Comparison of ENCODE assay signal across 17 cellular contexts in the genomic region with DNA sequence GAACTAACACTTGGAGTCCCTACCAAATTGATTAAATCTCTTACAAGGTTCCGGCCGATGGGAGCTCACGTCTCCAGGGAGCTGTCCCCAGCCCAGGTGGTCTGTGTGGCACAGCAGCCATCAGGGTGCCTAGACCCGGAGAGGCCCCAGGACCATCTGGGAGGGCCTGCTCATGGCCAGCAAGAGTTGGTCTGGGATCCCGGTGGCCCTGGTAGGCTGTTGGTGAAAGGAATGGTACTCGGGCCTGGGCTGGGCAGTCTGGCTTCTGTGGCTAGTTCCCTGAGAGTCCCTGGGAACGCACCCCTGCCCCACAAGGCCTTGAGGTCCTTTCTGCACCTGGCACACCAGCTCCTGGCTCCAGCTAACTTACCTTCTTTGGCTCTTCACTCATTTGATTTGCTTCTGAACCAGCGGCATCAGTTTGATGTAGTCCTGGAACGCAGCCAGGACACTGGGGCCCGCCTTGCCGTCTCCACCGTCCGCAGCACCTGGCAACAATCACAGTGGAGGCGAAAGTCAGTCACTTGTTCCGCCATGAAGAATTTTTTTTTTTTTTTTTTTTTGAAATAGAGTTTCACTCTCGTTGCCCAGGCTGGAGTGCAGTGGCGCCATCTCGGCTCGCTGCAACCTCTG.
A peak's percentile ranks its signal among the peaks of the same experiment; 100 is the strongest.
DNase-seq lines count a peak whose midpoint lies in the region; ATAC-seq and TF ChIP-seq lines count a peak whose summit lies in the region.
"Had no signal": no experiment of that assay in that cellular context is flagged by ENCODE, and none has a peak within 500 bp of the region (broad histone marks: within the 10 kb centered on the region; RNA-seq: fewer than 3 reads in every experiment).

No MANE protein-coding gene starts in this region.

- DNase-seq in activated effector memory CD4-positive, alpha-beta T cell treated with anti-CD3 and anti-CD28 coated beads, Interleukin-2, amount 50 U/mL, for 16 hours: peak; percentile 47
- no peak for DNase-seq in activated effector memory CD4-positive, alpha-beta T cell treated with Interleukin-2 at 50 U/mL for 16 hours
- DNase-seq in NCI-H345 (lab: John Stamatoyannopoulos, UW) (peak; percentile 81), chondrocyte (ENCODE audit: low spot score) (peak; percentile 81), cerebellum (ENCODE audit: low spot score) (no peak), glomerular visceral epithelial cell (ENCODE audit: extremely low spot score) (no peak), H4 (ENCODE audit: low spot score) (no peak)
- DNase-seq: activated CD4-positive, CD25-positive, alpha-beta regulatory T cell treated with anti-CD3 and anti-CD28 coated beads, Interleukin-2, amount 50 U/mL, for 72 hours; dermis blood vessel endothelial cell; foreskin melanocyte; GM23248; MG63; NCI-H446 treated with DMSO at 0.1 percent for 48 hours; stimulated activated CD4-positive, alpha-beta T cell treated with anti-CD3 and anti-CD28 coated beads, Interleukin-12 subunit alpha, Interleukin-12 subunit beta, amount 100 ng/mL, for 4 hours had no signal

- H3K36me3 Mint-ChIP-seq in chondrocyte (ENCODE audit: low read depth): no peaks in the 10 kb centered on the region

- H3K4me1 Mint-ChIP-seq in chondrocyte (ENCODE audit: low read depth): peaks cover 27% of the 10 kb centered on the region

- TF ChIP-seq CTCF in chondrocyte (IDR thresholded peaks at IDR 0.05): no peak

- no peak overlapping the region for H3K27ac Mint-ChIP-seq in chondrocyte (ENCODE audit: unreplicated experiment)
- H3K27ac Mint-ChIP-seq: activated T-helper 2 cell treated with anti-CD3 and anti-CD28 coated beads, Interferon-gamma antibody, Interleukin-2, Interleukin-4, amounts not matched to agents 10 μg/mL and 5 μg/mL and 100 μg/mL, durations not matched to agents 14 hours and 24 hours and 36 hours had no signal

- H3K4me3 Mint-ChIP-seq in chondrocyte (ENCODE audit: unreplicated experiment): no peak overlapping the region

- no peak for ATAC-seq in GM18858 (IDR thresholded peaks at IDR 0.05; ENCODE audit: unreplicated experiment)
- ATAC-seq: A549 had no signal

- no peaks in the 10 kb centered on the region for H3K9me3 Mint-ChIP-seq in chondrocyte (ENCODE audit: low read depth)
- H3K9me3 Mint-ChIP-seq: activated T-helper 2 cell treated with anti-CD3 and anti-CD28 coated beads, Interferon-gamma antibody, Interleukin-2, Interleukin-4, amounts not matched to agents 10 μg/mL and 5 μg/mL and 100 μg/mL, durations not matched to agents 14 hours and 24 hours and 36 hours had no signal

- H3K27me3 Mint-ChIP-seq in chondrocyte (ENCODE audit: low read depth): no peaks in the 10 kb centered on the region

Comparison
In these comparisons a context has a peak if more than half of its experiments do, and no peak if none do; other contexts are left out.
1. DNase-seq: peak in activated effector memory CD4-positive, alpha-beta T cell treated with anti-CD3 and anti-CD28 coated beads, Interleukin-2, amount 50 U/mL, for 16 hours (single experiment), NCI-H345 (single experiment) and chondrocyte (single experiment); none in activated effector memory CD4-positive, alpha-beta T cell treated with Interleukin-2 at 50 U/mL for 16 hours (single experiment), cerebellum (single experiment), glomerular visceral epithelial cell (single experiment) and H4 (single experiment).